Comparison of ENCODE assay signal across 8 cellular contexts in genomic region chr15:75712668-75713337, GRCh38. TPM values are rescaled to one million over a fixed set of nuclear protein-coding genes. Genes with fewer than 3 reads are reported as not detected.
DNase-seq lines count a peak whose midpoint lies in the region; TF ChIP-seq lines count a peak whose summit lies in the region.

TSS of gene CSPG4 (minus strand) at chr15:75712848. CDS start at chr15:75712755, 93 bp downstream.

- POLR2A ChIA-PET in activated CD4-positive, alpha-beta memory T cell treated with anti-CD3 and anti-CD28 coated beads, Interleukin-2, amount 10 ng/mL, durations not matched to agents 7 days and 5 days (lab: Charles Lee): no interaction called here

- H3K36me3 Mint-ChIP-seq in activated CD4-positive, alpha-beta memory T cell treated with anti-CD3 and anti-CD28 coated beads, Interleukin-2, amount 10 ng/mL, durations not matched to agents 7 days and 5 days (ENCODE audit: low read depth): no peaks in the 10 kb centered on the region

- no peaks in the 10 kb centered on the region for H3K9me3 Mint-ChIP-seq in activated CD4-positive, alpha-beta memory T cell treated with anti-CD3 and anti-CD28 coated beads, Interleukin-2, amount 10 ng/mL, durations not matched to agents 7 days and 5 days

- H3K9ac ChIP-seq in duodenal mucosa (ENCODE audit: low read depth in 1 of 2, low read length in 2 of 2): no peak within 1 kb of the TSS

- H3K9me3 ChIP-seq in duodenal mucosa (ENCODE audit: control insufficient read depth in 1 of 2, low read length in 2 of 2) (no peaks in the 10 kb centered on the region), uterus (no peaks in the 10 kb centered on the region)

- DNase-seq in NCI-H82 (lab: John Stamatoyannopoulos, UW) (peak; percentile 62), NCI-H82 treated with DMSO at 0.1 percent for 48 hours (lab: John Stamatoyannopoulos, UW; ENCODE audit: unreplicated experiment) (no peak), mesenteric fat pad (ENCODE audit: low spot score) (no peak), uterus (peak; percentile 74 to 77), foreskin melanocyte (no peak), NCI-H187 (lab: John Stamatoyannopoulos, UW) (no peak)
- no peak for DNase-seq in activated CD4-positive, alpha-beta memory T cell treated with anti-CD3 and anti-CD28 coated beads, Interleukin-2, amount 10 ng/mL, durations not matched to agents 7 days and 5 days

- H3K4me3 Mint-ChIP-seq in activated CD4-positive, alpha-beta memory T cell treated with anti-CD3 and anti-CD28 coated beads, Interleukin-2, amount 10 ng/mL, durations not matched to agents 7 days and 5 days: no peak within 1 kb of the TSS

- CTCF ChIA-PET in activated CD4-positive, alpha-beta memory T cell treated with anti-CD3 and anti-CD28 coated beads, Interleukin-2, amount 10 ng/mL, durations not matched to agents 7 days and 5 days (lab: Charles Lee): no interaction called here

- no peak for TF ChIP-seq CTCF in uterus (IDR thresholded peaks at IDR 0.05)

- no peak within 1 kb of the TSS for H3K27ac Mint-ChIP-seq in activated CD4-positive, alpha-beta memory T cell treated with anti-CD3 and anti-CD28 coated beads, Interleukin-2, amount 10 ng/mL, durations not matched to agents 7 days and 5 days

- no peaks in the 10 kb centered on the region for H3K4me1 Mint-ChIP-seq in activated CD4-positive, alpha-beta memory T cell treated with anti-CD3 and anti-CD28 coated beads, Interleukin-2, amount 10 ng/mL, durations not matched to agents 7 days and 5 days

- peak; percentile 73 to 82 for TF ChIP-seq POLR2A in uterus (IDR thresholded peaks at IDR 0.05)

- H3K4me1 ChIP-seq in duodenal mucosa (ENCODE audit: control insufficient read depth in 1 of 2, insufficient read depth in 2 of 2, low read length in 2 of 2): peaks cover 0 to 11% of the 10 kb centered on the region in 2 donors
- H3K4me1 ChIP-seq in uterus: no peaks in the 10 kb centered on the region

- H3K27ac ChIP-seq in duodenal mucosa (ENCODE audit: low read depth, low read length) (no peak within 1 kb of the TSS), uterus (peak within 1 kb of the TSS; percentile 85 to 90)

- intact Hi-C loops in uterus (cut with DNase I; ENCODE audit: low total_unique reads): no loop called here

- H3K4me3 ChIP-seq in duodenal mucosa (ENCODE audit: low read depth in 1 of 2, low read length in 2 of 2) (peak within 1 kb of the TSS; percentile 42 to 43), uterus (peak within 1 kb of the TSS; percentile 57 to 71)

- H3K36me3 ChIP-seq in duodenal mucosa (ENCODE audit: control insufficient read depth in 1 of 2, insufficient read depth in 2 of 2, low read length in 2 of 2) (no peaks in the 10 kb centered on the region), uterus (no peaks in the 10 kb centered on the region)

- H3K27me3 ChIP-seq in duodenal mucosa (ENCODE audit: control insufficient read depth in 1 of 2, insufficient read depth in 2 of 2, low read length in 2 of 2): peaks cover 6 to 8% of the 10 kb centered on the region in 2 donors
- no peaks in the 10 kb centered on the region for H3K27me3 ChIP-seq in uterus

- peaks cover 14% of the 10 kb centered on the region for H3K27me3 Mint-ChIP-seq in activated CD4-positive, alpha-beta memory T cell treated with anti-CD3 and anti-CD28 coated beads, Interleukin-2, amount 10 ng/mL, durations not matched to agents 7 days and 5 days

RNA-seq across cellular contexts. Expression of gene CSPG4, which starts in this region (rescaled TPM):
- 105 TPM for total RNA-seq in mesenteric fat pad
- total RNA-seq in uterus: 10 to 100 TPM; 10.3 to 62.4 (median 46.7) TPM
- not detected for total RNA-seq in activated CD4-positive, alpha-beta memory T cell treated with anti-CD3 and anti-CD28 coated beads, Interleukin-2, amount 10 ng/mL, durations not matched to agents 7 days and 5 days

Comparison
In these comparisons a context has a peak if more than half of its experiments do, and no peak if none do; other contexts are left out.
1. RNA of gene CSPG4 (total RNA-seq): 105 TPM in mesenteric fat pad (single experiment) and 10.3 to 62.4 TPM in uterus; not detected in activated CD4-positive, alpha-beta memory T cell treated with anti-CD3 and anti-CD28 coated beads, Interleukin-2, amount 10 ng/mL, durations not matched to agents 7 days and 5 days; every median in the first group is over 10 times any median in the second.
2. DNase-seq: peak in NCI-H82 (single experiment) and uterus (2 of 2); none in NCI-H82 treated with DMSO at 0.1 percent for 48 hours (single experiment), mesenteric fat pad (single experiment), activated CD4-positive, alpha-beta memory T cell treated with anti-CD3 and anti-CD28 coated beads, Interleukin-2, amount 10 ng/mL, durations not matched to agents 7 days and 5 days (single experiment), foreskin melanocyte (single experiment) and NCI-H187 (0 of 2).